Comparison of ENCODE assay signal across 1 cellular context in the genomic region with DNA sequence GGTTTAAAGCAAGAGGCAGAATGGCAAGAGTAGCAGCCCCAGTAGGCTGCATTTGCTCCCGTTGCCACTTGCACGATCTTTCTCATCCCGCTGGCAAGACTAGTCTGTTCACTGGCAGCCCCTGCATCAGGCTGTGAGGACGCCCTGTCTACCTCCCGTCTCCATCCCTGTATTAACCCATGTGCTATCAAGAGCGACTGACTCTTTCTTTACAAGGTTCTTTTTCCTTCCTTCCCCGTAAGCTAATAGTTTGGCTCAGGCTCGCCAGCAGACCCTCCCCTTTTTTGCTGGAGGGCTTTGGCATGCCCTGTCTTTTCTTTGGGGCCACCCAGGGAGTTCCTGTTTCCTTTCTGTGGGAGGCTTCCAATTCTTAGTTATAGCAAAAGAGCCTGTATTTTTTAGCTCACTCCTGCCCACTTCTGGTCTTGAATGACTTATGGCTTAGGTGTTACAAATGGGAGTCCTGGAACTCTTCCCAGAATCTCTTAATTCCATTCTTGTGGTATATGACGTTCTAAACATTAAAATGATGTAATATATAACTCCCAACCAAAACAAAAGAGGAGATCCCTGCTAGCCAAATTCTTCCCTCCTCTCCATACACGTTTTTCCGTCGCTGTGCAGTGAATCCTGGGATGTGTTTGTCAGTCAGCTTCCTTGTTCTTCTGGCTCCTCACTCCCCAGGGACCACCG.
TF ChIP-seq lines count a peak whose summit lies in the region.

No MANE protein-coding gene starts in this region.

TF ChIP-seq in GM23338, 12 proteins besides CTCF, POLR2A, EP300 and RAD21 (continued from another document):
- no peak for TF ChIP-seq POLR2AphosphoS5 (IDR thresholded peaks at IDR 0.05; ENCODE audit: low read depth)
- TF ChIP-seq EZH2 (IDR thresholded peaks at IDR 0.05; ENCODE audit: low read depth, unreplicated experiment), result no peak
- TF ChIP-seq, protein P1, sequence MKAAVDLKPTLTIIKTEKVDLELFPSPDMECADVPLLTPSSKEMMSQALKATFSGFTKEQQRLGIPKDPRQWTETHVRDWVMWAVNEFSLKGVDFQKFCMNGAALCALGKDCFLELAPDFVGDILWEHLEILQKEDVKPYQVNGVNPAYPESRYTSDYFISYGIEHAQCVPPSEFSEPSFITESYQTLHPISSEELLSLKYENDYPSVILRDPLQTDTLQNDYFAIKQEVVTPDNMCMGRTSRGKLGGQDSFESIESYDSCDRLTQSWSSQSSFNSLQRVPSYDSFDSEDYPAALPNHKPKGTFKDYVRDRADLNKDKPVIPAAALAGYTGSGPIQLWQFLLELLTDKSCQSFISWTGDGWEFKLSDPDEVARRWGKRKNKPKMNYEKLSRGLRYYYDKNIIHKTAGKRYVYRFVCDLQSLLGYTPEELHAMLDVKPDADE (IDR thresholded peaks at IDR 0.05), result no peak
- TF ChIP-seq ZNF331 (CRISPR knock-in tag; IDR thresholded peaks at IDR 0.05; ENCODE audit: low read depth), result no peak
- TF ChIP-seq ZNF114 (CRISPR knock-in tag; IDR thresholded peaks at IDR 0.05), result no peak
- no peak for TF ChIP-seq STAT1 (IDR thresholded peaks at IDR 0.05; ENCODE audit: unreplicated experiment)
- TF ChIP-seq EZH2phosphoT487 (IDR thresholded peaks at IDR 0.05; ENCODE audit: unreplicated experiment), result no peak
- TF ChIP-seq CREB1 (CRISPR knock-in tag; IDR thresholded peaks at IDR 0.05; ENCODE audit: low read depth), result no peak
- TF ChIP-seq, protein P2, sequence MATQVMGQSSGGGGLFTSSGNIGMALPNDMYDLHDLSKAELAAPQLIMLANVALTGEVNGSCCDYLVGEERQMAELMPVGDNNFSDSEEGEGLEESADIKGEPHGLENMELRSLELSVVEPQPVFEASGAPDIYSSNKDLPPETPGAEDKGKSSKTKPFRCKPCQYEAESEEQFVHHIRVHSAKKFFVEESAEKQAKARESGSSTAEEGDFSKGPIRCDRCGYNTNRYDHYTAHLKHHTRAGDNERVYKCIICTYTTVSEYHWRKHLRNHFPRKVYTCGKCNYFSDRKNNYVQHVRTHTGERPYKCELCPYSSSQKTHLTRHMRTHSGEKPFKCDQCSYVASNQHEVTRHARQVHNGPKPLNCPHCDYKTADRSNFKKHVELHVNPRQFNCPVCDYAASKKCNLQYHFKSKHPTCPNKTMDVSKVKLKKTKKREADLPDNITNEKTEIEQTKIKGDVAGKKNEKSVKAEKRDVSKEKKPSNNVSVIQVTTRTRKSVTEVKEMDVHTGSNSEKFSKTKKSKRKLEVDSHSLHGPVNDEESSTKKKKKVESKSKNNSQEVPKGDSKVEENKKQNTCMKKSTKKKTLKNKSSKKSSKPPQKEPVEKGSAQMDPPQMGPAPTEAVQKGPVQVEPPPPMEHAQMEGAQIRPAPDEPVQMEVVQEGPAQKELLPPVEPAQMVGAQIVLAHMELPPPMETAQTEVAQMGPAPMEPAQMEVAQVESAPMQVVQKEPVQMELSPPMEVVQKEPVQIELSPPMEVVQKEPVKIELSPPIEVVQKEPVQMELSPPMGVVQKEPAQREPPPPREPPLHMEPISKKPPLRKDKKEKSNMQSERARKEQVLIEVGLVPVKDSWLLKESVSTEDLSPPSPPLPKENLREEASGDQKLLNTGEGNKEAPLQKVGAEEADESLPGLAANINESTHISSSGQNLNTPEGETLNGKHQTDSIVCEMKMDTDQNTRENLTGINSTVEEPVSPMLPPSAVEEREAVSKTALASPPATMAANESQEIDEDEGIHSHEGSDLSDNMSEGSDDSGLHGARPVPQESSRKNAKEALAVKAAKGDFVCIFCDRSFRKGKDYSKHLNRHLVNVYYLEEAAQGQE (IDR thresholded peaks at IDR 0.05; ENCODE audit: unreplicated experiment), result no peak
- TF ChIP-seq JUNB (IDR thresholded peaks at IDR 0.05; ENCODE audit: unreplicated experiment), result no peak
- TF ChIP-seq NANOG (IDR thresholded peaks at IDR 0.05; ENCODE audit: borderline replicate concordance), result no peak
